In genomic region chr14:51533160-51533559, GRCh38 we compare ENCODE assay signal across 13 cellular contexts.
DNase-seq lines count a peak whose midpoint lies in the region; TF ChIP-seq lines count a peak whose summit lies in the region.
"Had no signal": no experiment of that assay in that cellular context is flagged by ENCODE, and none has a peak within 500 bp of the region (broad histone marks: within the 10 kb centered on the region; RNA-seq: fewer than 3 reads in every experiment).

No MANE protein-coding gene starts in this region.

- POLR2A ChIA-PET in A673 (lab: Charles Lee; ENCODE audit: low non-redundant PET): no interaction called here

- WGBS in adrenal gland, 4 donors: 61 to 86% (median 70%) methylated on average over 2 of the region's 2 CpGs

- peaks cover 28% of the 10 kb centered on the region for H3K4me1 ChIP-seq in skeletal muscle satellite cell (ENCODE audit: control insufficient read depth, insufficient read depth, low read length)
- peaks cover 0 to 9% of the 10 kb centered on the region in 2 donors for H3K4me1 ChIP-seq in adrenal gland (replicated peaks in 1 of 2)
- H3K4me1 ChIP-seq in A673 (ENCODE audit: insufficient read depth, low read length, poor library complexity, severe bottlenecking): no peaks in the 10 kb centered on the region
- H3K4me1 ChIP-seq: ascending aorta had no signal

- no peaks in the 10 kb centered on the region for H3K36me3 ChIP-seq in skeletal muscle satellite cell (ENCODE audit: insufficient read depth, low read length)
- no peaks in the 10 kb centered on the region for H3K36me3 ChIP-seq in adrenal gland (replicated peaks in 1 of 2)
- H3K36me3 ChIP-seq in A673 (ENCODE audit: insufficient read depth, low read length, poor library complexity, severe bottlenecking): no peaks in the 10 kb centered on the region
- H3K36me3 ChIP-seq: ascending aorta had no signal

- peak; percentile 18 for DNase-seq in H4 (ENCODE audit: low spot score)
- peak; percentile 83 for DNase-seq in RPMI7951 (ENCODE audit: low read depth)
- peak; percentile 85 for DNase-seq in epithelial cell of prostate (ENCODE audit: low read depth, low spot score)
- no peak for DNase-seq in central memory CD4-positive, alpha-beta T cell
- no peak for DNase-seq in NCI-H2081 (lab: John Stamatoyannopoulos, UW)
- DNase-seq in adrenal gland: no peak
- no peak for DNase-seq in A673 (ENCODE audit: low spot score)
- DNase-seq: activated CD4-positive, alpha-beta T cell treated with anti-CD3 and anti-CD28 coated beads, Interleukin-2, amount 50 U/mL, for 1 hour; effector memory CD8-positive, alpha-beta T cell; left ventricle myocardium superior; T-helper 1 cell had no signal

- TF ChIP-seq POLR2A in adrenal gland (IDR thresholded peaks at IDR 0.05): no peak

- H3K4me2 ChIP-seq in skeletal muscle satellite cell (ENCODE audit: low read length): peak overlapping the region; percentile 49

- CTCF ChIA-PET in A673 (lab: Charles Lee): no interaction called here

- H3K4me3 ChIP-seq in skeletal muscle satellite cell (ENCODE audit: low read length): no peak overlapping the region
- no peak overlapping the region for H3K4me3 ChIP-seq in adrenal gland
- no peak overlapping the region for H3K4me3 ChIP-seq in A673 (ENCODE audit: low read depth, low read length, poor library complexity, severe bottlenecking)
- H3K4me3 ChIP-seq: ascending aorta had no signal

- H3K27me3 ChIP-seq in skeletal muscle satellite cell (ENCODE audit: control insufficient read depth, insufficient read depth, low read length): no peaks in the 10 kb centered on the region
- no peaks in the 10 kb centered on the region for H3K27me3 ChIP-seq in adrenal gland
- H3K27me3 ChIP-seq in A673 (replicated peaks; ENCODE audit: insufficient read depth, low read depth, low read length, poor library complexity): no peaks in the 10 kb centered on the region
- H3K27me3 ChIP-seq: ascending aorta had no signal

- peak overlapping the region; percentile 98 for H3K27ac ChIP-seq in epithelial cell of prostate
- H3K27ac ChIP-seq in adrenal gland: no peak overlapping the region
- H3K27ac ChIP-seq in A673 (ENCODE audit: low read depth, low read length, poor library complexity, severe bottlenecking): no peak overlapping the region
- H3K27ac ChIP-seq: ascending aorta had no signal

- TF ChIP-seq CTCF in adrenal gland (IDR thresholded peaks at IDR 0.05) (no peak), A673 (conservative IDR thresholded peaks at IDR 0.05; ENCODE audit: low read depth, low read length) (no peak)

- H3K9ac ChIP-seq in skeletal muscle satellite cell (ENCODE audit: low read depth, low read length): peak overlapping the region; percentile 76

- H3K9me3 ChIP-seq in skeletal muscle satellite cell (replicated peaks; ENCODE audit: low read length): no peaks in the 10 kb centered on the region
- no peaks in the 10 kb centered on the region for H3K9me3 ChIP-seq in adrenal gland (replicated peaks in 1 of 3)
- no peaks in the 10 kb centered on the region for H3K9me3 ChIP-seq in A673 (ENCODE audit: low read depth, low read length, poor library complexity, severe bottlenecking)
- H3K9me3 ChIP-seq: ascending aorta had no signal

- intact Hi-C loops in adrenal gland (cut with DNase I): no loop called here
- intact Hi-C loops in A673 (cut with micrococcal nuclease; ENCODE audit: unreplicated experiment): no loop called here

- BruUV-seq in A673 (replicated peaks; lab: Mats Ljungman, UMichigan): no TSS peak

Comparison
In these comparisons a context has a peak if more than half of its experiments do, and no peak if none do; other contexts are left out.
1. DNase-seq: peak in H4 (single experiment), RPMI7951 (single experiment) and epithelial cell of prostate (single experiment); none in central memory CD4-positive, alpha-beta T cell (single experiment), NCI-H2081 (0 of 2), adrenal gland (0 of 7) and A673 (single experiment).